Comparison of ENCODE assay signal across 8 cellular contexts in the genomic region with DNA sequence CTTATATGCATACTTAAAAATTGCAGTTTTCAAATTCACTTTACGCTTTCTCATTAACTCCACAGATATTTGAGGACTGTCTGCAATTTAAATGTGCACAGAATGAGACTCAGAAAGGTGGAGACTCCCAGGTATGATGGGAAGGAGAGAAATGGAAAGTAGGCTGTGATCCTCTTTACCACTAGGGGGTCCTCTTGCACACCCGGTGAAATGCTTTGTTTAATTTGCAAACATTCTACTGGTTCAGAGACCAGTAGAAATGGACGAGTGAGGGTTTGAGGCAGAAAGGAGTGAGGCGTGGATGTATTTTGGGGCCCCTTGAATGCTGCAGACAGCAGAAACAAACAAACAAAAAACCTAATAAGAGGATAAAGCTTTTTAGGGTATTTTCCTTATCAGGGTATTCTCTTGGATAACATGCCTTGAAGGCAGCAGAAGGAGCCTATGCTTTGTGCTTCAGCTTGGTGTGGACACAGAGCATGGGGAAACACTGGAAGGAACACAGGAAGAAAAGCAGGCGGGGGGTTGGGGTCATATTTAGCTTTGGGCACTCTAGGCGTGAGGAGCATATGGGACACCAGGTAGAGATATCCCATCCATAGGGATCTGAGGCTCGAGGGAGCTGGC.
A peak's percentile ranks its signal among the peaks of the same experiment; 100 is the strongest.
DNase-seq lines count a peak whose midpoint lies in the region; ATAC-seq lines count a peak whose summit lies in the region.

No MANE protein-coding gene starts in this region.

- H3K14ac ChIP-seq in neuronal stem cell (ENCODE audit: low read length), result no peak overlapping the region

- H2BK15ac ChIP-seq in neuronal stem cell (ENCODE audit: low read length), result no peak overlapping the region

- H3K4me1 ChIP-seq in neuronal stem cell (ENCODE audit: control insufficient read depth in 2 of 2, insufficient read depth in 1 of 2, low read depth in 1 of 2, low read length in 2 of 2), result no peaks in the 10 kb centered on the region

- no peaks in the 10 kb centered on the region for H3K27me3 ChIP-seq in neuronal stem cell (ENCODE audit: control insufficient read depth in 3 of 3, insufficient read depth in 3 of 3, low read depth in 1 of 3, low read length in 3 of 3)

- DNase-seq in D341Med (ENCODE audit: low spot score), result peak; percentile 60
- DNase-seq in RKO (ENCODE audit: low spot score), result peak; percentile 12
- DNase-seq in medulla oblongata (ENCODE audit: extremely low spot score), result peak; percentile 21
- DNase-seq in NOMO-1 treated with dmso at 0.1 percent for 144 hours (lab: John Stamatoyannopoulos, UW; ENCODE audit: unreplicated experiment), result no peak
- DNase-seq in activated effector memory CD4-positive, alpha-beta T cell treated with Interleukin-2 at 50 U/mL for 16 hours, result no peak
- DNase-seq in neuronal stem cell (ENCODE audit: low spot score), result no peak

- H3K27ac ChIP-seq in neuronal stem cell (replicated peaks; ENCODE audit: low read length), result no peak overlapping the region

- H4K8ac ChIP-seq in neuronal stem cell (ENCODE audit: low read depth, low read length), result no peak overlapping the region

- H3K36me3 ChIP-seq in neuronal stem cell (replicated peaks in 1 of 2; ENCODE audit: control insufficient read depth in 2 of 2, insufficient read depth in 2 of 2, low read length in 2 of 2), result no peaks in the 10 kb centered on the region

- no peaks in the 10 kb centered on the region for H3K79me1 ChIP-seq in neuronal stem cell (ENCODE audit: low read depth, low read length)

- H2BK120ac ChIP-seq in neuronal stem cell (ENCODE audit: low read depth, low read length), result no peak overlapping the region

- ATAC-seq in GM18868 (IDR thresholded peaks at IDR 0.05; ENCODE audit: unreplicated experiment) (peak; percentile 72), HG03135 (IDR thresholded peaks at IDR 0.05; ENCODE audit: unreplicated experiment) (peak; percentile 64)

- H3K23ac ChIP-seq in neuronal stem cell (ENCODE audit: low read depth, low read length, poor library complexity), result no peak overlapping the region

- no peak overlapping the region for H2BK12ac ChIP-seq in neuronal stem cell (ENCODE audit: low read length)

- no peak overlapping the region for H2AK5ac ChIP-seq in neuronal stem cell (ENCODE audit: low read depth, low read length)

- H3K18ac ChIP-seq in neuronal stem cell (ENCODE audit: low read length), result no peak overlapping the region

- H3K4me2 ChIP-seq in neuronal stem cell (ENCODE audit: insufficient read depth, low read length, poor library complexity, severe bottlenecking), result no peak overlapping the region

- H3K9ac ChIP-seq in neuronal stem cell (ENCODE audit: low read depth, low read length, poor library complexity), result no peak overlapping the region

- no peaks in the 10 kb centered on the region for H3K9me3 ChIP-seq in neuronal stem cell (replicated peaks in 1 of 2; ENCODE audit: control insufficient read depth in 2 of 2, insufficient read depth in 1 of 2, low read depth in 1 of 2, low read length in 2 of 2)

- no peak overlapping the region for H3K4me3 ChIP-seq in neuronal stem cell (ENCODE audit: low read length in 2 of 2)

- no CpG with 5 or more reads among the region's 7 CpGs for WGBS in neuronal stem cell (ENCODE audit: extremely low coverage in 2 of 2, insufficient read length in 2 of 2, insufficient replicate concordance in 1 of 2), 2 donors

- H4K91ac ChIP-seq in neuronal stem cell (ENCODE audit: low read depth, low read length, poor library complexity), result no peak overlapping the region

- H3K4ac ChIP-seq in neuronal stem cell (ENCODE audit: low read length), result no peak overlapping the region

- H2BK5ac ChIP-seq in neuronal stem cell (ENCODE audit: low read length), result no peak overlapping the region

- no peak overlapping the region for H2AFZ ChIP-seq in neuronal stem cell (ENCODE audit: low read length)

Comparison
In these comparisons a context has a peak if more than half of its experiments do, and no peak if none do; other contexts are left out.
1. DNase-seq: peak in D341Med (single experiment), RKO (single experiment) and medulla oblongata (single experiment); none in NOMO-1 treated with dmso at 0.1 percent for 144 hours (single experiment), activated effector memory CD4-positive, alpha-beta T cell treated with Interleukin-2 at 50 U/mL for 16 hours (single experiment) and neuronal stem cell (single experiment).